In the genomic region with DNA sequence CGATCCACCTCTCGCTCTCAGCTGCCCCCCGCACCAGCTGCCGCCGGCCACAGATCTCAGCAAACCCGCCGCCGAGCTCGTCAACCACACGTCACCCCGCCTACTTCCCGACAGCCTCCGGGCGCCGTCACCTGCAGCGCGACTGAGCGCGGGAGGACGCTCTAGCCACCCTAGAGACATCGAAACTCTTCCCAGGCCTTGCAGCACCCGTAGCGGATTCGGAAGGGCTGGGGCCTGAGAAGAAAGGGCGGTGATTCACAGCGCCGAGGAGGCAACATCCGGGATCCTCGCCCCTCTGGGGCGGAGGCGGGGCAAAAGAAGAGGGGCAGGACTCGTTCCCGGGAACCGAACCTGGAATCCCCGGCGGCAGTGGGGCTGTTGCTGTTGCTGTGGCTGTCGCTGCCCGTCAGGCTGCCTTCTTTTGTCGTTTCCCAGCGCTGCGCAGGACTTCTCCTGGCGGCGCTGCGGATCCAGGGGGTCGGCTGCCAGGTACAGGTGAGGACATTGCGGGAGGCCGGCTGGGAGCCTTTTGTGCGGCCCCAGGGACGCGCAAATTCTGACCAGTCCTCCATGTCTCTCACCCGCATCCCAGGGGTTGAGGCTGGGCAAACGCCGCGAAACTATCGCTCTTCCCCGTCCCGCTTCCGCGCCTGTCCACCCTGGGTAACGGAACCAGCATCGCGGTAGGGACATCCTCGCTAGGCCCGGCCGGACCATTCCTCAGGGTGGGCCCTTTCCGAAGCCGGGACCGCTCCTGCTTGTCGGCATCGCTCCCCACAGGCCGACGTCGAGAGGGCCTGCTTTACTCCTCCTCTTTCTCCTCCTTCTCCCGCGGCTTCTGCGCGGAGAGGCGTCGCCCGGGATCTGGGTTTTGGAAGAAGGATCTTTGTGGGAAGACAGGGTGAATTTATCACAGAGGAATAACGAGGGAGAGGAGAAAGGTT, we compare ENCODE assay signal across 1 cellular context.
TF ChIP-seq lines count a peak whose summit lies in the region.

A gene (plus strand): TSS at position 331 of the 944 bp plus-strand sequence. CDS start 9,443 bp downstream, outside the sequence.
A gene with protein sequence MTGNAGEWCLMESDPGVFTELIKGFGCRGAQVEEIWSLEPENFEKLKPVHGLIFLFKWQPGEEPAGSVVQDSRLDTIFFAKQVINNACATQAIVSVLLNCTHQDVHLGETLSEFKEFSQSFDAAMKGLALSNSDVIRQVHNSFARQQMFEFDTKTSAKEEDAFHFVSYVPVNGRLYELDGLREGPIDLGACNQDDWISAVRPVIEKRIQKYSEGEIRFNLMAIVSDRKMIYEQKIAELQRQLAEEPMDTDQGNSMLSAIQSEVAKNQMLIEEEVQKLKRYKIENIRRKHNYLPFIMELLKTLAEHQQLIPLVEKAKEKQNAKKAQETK (minus strand): TSS at position 79 of the 944 bp plus-strand sequence. CDS start 100 bp downstream, outside the sequence.

TF ChIP-seq in K562, 482 proteins besides CTCF, POLR2A, EP300 and RAD21 (continued from another document and continues in another):
- TF ChIP-seq, protein P1, sequence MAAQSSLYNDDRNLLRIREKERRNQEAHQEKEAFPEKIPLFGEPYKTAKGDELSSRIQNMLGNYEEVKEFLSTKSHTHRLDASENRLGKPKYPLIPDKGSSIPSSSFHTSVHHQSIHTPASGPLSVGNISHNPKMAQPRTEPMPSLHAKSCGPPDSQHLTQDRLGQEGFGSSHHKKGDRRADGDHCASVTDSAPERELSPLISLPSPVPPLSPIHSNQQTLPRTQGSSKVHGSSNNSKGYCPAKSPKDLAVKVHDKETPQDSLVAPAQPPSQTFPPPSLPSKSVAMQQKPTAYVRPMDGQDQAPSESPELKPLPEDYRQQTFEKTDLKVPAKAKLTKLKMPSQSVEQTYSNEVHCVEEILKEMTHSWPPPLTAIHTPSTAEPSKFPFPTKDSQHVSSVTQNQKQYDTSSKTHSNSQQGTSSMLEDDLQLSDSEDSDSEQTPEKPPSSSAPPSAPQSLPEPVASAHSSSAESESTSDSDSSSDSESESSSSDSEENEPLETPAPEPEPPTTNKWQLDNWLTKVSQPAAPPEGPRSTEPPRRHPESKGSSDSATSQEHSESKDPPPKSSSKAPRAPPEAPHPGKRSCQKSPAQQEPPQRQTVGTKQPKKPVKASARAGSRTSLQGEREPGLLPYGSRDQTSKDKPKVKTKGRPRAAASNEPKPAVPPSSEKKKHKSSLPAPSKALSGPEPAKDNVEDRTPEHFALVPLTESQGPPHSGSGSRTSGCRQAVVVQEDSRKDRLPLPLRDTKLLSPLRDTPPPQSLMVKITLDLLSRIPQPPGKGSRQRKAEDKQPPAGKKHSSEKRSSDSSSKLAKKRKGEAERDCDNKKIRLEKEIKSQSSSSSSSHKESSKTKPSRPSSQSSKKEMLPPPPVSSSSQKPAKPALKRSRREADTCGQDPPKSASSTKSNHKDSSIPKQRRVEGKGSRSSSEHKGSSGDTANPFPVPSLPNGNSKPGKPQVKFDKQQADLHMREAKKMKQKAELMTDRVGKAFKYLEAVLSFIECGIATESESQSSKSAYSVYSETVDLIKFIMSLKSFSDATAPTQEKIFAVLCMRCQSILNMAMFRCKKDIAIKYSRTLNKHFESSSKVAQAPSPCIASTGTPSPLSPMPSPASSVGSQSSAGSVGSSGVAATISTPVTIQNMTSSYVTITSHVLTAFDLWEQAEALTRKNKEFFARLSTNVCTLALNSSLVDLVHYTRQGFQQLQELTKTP (IDR thresholded peaks at IDR 0.05; ENCODE audit: low read depth in 1 of 2, partially characterized antibody in 2 of 2): peak in 1 of 2 experiments; percentile 83
- TF ChIP-seq PRMT5 (CRISPR knock-in tag; IDR thresholded peaks at IDR 0.05) (no peak), ZNF583 (CRISPR knock-in tag; IDR thresholded peaks at IDR 0.05) (0 out of 2 replicates have a peak, but pooled peaks have one; percentile 37), ZFX (CRISPR knock-in tag; IDR thresholded peaks at IDR 0.05) (peak; percentile 94), CSDE1 (IDR thresholded peaks at IDR 0.05) (peak in 1 of 2 experiments; percentile 66; a peak in 1 of 4 replicates), MBD2 (IDR thresholded peaks at IDR 0.05; ENCODE audit: borderline replicate concordance, low read depth) (peak; percentile 93), SMAD1 (IDR thresholded peaks at IDR 0.05; ENCODE audit: low read depth, low read length, partially characterized antibody) (peak; percentile 71), SMAD2 (IDR thresholded peaks at IDR 0.05; ENCODE audit: low read depth, low read length) (no peak), GTF2E2 (tag; IDR thresholded peaks at IDR 0.05) (peak; percentile 87; the same call in 1 of the 2 replicates), ZNF830 (CRISPR knock-in tag; IDR thresholded peaks at IDR 0.05) (no peak), ZNF324 (CRISPR knock-in tag; IDR thresholded peaks at IDR 0.05) (no peak), RAD51 (IDR thresholded peaks at IDR 0.05; ENCODE audit: borderline replicate concordance, low read depth) (peak; percentile 57; the same call in 1 of the 2 replicates), ZFP36 (IDR thresholded peaks at IDR 0.05; ENCODE audit: low read depth, low read length, partially characterized antibody) (peak; percentile 9), TGIF2 (CRISPR knock-in tag; IDR thresholded peaks at IDR 0.05) (no peak), ZC3H11A (IDR thresholded peaks at IDR 0.05; ENCODE audit: low read depth, low read length) (no peak), ZNF347 (CRISPR knock-in tag; IDR thresholded peaks at IDR 0.05; ENCODE audit: low read depth) (no peak), ZNF431 (CRISPR knock-in tag; IDR thresholded peaks at IDR 0.05) (peak; percentile 78), HDAC1 (IDR thresholded peaks at IDR 0.05) (peak in 1 of 2 experiments; percentile 83; a peak in 2 of 4 replicates), ARID2 (IDR thresholded peaks at IDR 0.05) (0 out of 2 replicates have a peak, but pooled peaks have one; percentile 40), PPARD (CRISPR knock-in tag; IDR thresholded peaks at IDR 0.05) (no peak), MTA2 (IDR thresholded peaks at IDR 0.05; ENCODE audit: low read depth) (no peak), ZFP1 (CRISPR knock-in tag; IDR thresholded peaks at IDR 0.05) (no peak), PURB (CRISPR knock-in tag; IDR thresholded peaks at IDR 0.05; ENCODE audit: low read depth) (no peak), CREB1 (IDR thresholded peaks at IDR 0.05) (peak; percentile 98), CREB1 (CRISPR knock-in tag; IDR thresholded peaks at IDR 0.05) (peak; percentile 97), GABPA (tag; conservative IDR thresholded peaks at IDR 0.05; ENCODE audit: low read depth) (peak; percentile 88), ZNF239 (CRISPR knock-in tag; IDR thresholded peaks at IDR 0.05) (peak; percentile 19; the same call in 1 of the 2 replicates), POLR3A (IDR thresholded peaks at IDR 0.05; ENCODE audit: borderline replicate concordance, extremely low read depth, insufficient read depth, insufficient read length) (no peak), HSF4 (CRISPR knock-in tag; IDR thresholded peaks at IDR 0.05; ENCODE audit: borderline replicate concordance) (no peak)
- TF ChIP-seq, protein P2, sequence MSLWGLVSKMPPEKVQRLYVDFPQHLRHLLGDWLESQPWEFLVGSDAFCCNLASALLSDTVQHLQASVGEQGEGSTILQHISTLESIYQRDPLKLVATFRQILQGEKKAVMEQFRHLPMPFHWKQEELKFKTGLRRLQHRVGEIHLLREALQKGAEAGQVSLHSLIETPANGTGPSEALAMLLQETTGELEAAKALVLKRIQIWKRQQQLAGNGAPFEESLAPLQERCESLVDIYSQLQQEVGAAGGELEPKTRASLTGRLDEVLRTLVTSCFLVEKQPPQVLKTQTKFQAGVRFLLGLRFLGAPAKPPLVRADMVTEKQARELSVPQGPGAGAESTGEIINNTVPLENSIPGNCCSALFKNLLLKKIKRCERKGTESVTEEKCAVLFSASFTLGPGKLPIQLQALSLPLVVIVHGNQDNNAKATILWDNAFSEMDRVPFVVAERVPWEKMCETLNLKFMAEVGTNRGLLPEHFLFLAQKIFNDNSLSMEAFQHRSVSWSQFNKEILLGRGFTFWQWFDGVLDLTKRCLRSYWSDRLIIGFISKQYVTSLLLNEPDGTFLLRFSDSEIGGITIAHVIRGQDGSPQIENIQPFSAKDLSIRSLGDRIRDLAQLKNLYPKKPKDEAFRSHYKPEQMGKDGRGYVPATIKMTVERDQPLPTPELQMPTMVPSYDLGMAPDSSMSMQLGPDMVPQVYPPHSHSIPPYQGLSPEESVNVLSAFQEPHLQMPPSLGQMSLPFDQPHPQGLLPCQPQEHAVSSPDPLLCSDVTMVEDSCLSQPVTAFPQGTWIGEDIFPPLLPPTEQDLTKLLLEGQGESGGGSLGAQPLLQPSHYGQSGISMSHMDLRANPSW (CRISPR knock-in tag; IDR thresholded peaks at IDR 0.05): no peak; the same call in 1 of the 2 replicates
- TF ChIP-seq, protein P3, sequence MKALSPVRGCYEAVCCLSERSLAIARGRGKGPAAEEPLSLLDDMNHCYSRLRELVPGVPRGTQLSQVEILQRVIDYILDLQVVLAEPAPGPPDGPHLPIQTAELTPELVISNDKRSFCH (CRISPR knock-in tag; IDR thresholded peaks at IDR 0.05): no peak
- TF ChIP-seq, protein P3 (tag; IDR thresholded peaks at IDR 0.05): no peak
- TF ChIP-seq, protein P4, sequence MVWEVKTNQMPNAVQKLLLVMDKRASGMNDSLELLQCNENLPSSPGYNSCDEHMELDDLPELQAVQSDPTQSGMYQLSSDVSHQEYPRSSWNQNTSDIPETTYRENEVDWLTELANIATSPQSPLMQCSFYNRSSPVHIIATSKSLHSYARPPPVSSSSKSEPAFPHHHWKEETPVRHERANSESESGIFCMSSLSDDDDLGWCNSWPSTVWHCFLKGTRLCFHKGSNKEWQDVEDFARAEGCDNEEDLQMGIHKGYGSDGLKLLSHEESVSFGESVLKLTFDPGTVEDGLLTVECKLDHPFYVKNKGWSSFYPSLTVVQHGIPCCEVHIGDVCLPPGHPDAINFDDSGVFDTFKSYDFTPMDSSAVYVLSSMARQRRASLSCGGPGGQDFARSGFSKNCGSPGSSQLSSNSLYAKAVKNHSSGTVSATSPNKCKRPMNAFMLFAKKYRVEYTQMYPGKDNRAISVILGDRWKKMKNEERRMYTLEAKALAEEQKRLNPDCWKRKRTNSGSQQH (CRISPR knock-in tag; IDR thresholded peaks at IDR 0.05): peak; percentile 88
- TF ChIP-seq, protein P5, sequence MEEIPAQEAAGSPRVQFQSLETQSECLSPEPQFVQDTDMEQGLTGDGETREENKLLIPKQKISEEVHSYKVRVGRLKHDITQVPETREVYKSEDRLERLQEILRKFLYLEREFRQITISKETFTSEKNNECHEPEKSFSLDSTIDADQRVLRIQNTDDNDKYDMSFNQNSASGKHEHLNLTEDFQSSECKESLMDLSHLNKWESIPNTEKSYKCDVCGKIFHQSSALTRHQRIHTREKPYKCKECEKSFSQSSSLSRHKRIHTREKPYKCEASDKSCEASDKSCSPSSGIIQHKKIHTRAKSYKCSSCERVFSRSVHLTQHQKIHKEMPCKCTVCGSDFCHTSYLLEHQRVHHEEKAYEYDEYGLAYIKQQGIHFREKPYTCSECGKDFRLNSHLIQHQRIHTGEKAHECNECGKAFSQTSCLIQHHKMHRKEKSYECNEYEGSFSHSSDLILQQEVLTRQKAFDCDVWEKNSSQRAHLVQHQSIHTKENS (CRISPR knock-in tag; IDR thresholded peaks at IDR 0.05): no peak
- TF ChIP-seq, protein P6, sequence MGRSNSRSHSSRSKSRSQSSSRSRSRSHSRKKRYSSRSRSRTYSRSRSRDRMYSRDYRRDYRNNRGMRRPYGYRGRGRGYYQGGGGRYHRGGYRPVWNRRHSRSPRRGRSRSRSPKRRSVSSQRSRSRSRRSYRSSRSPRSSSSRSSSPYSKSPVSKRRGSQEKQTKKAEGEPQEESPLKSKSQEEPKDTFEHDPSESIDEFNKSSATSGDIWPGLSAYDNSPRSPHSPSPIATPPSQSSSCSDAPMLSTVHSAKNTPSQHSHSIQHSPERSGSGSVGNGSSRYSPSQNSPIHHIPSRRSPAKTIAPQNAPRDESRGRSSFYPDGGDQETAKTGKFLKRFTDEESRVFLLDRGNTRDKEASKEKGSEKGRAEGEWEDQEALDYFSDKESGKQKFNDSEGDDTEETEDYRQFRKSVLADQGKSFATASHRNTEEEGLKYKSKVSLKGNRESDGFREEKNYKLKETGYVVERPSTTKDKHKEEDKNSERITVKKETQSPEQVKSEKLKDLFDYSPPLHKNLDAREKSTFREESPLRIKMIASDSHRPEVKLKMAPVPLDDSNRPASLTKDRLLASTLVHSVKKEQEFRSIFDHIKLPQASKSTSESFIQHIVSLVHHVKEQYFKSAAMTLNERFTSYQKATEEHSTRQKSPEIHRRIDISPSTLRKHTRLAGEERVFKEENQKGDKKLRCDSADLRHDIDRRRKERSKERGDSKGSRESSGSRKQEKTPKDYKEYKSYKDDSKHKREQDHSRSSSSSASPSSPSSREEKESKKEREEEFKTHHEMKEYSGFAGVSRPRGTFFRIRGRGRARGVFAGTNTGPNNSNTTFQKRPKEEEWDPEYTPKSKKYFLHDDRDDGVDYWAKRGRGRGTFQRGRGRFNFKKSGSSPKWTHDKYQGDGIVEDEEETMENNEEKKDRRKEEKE (IDR thresholded peaks at IDR 0.05; ENCODE audit: borderline replicate concordance in 1 of 2, control insufficient read depth in 1 of 2, low read depth in 2 of 2, low read length in 1 of 2): peak in 1 of 2 experiments; percentile 84; a peak in 1 of 4 replicates
- TF ChIP-seq, protein P7, sequence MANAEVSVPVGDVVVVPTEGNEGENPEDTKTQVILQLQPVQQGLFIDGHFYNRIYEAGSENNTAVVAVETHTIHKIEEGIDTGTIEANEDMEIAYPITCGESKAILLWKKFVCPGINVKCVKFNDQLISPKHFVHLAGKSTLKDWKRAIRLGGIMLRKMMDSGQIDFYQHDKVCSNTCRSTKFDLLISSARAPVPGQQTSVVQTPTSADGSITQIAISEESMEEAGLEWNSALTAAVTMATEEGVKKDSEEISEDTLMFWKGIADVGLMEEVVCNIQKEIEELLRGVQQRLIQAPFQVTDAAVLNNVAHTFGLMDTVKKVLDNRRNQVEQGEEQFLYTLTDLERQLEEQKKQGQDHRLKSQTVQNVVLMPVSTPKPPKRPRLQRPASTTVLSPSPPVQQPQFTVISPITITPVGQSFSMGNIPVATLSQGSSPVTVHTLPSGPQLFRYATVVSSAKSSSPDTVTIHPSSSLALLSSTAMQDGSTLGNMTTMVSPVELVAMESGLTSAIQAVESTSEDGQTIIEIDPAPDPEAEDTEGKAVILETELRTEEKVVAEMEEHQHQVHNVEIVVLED (CRISPR knock-in tag; IDR thresholded peaks at IDR 0.05): peak; percentile 94
- TF ChIP-seq, protein P8, sequence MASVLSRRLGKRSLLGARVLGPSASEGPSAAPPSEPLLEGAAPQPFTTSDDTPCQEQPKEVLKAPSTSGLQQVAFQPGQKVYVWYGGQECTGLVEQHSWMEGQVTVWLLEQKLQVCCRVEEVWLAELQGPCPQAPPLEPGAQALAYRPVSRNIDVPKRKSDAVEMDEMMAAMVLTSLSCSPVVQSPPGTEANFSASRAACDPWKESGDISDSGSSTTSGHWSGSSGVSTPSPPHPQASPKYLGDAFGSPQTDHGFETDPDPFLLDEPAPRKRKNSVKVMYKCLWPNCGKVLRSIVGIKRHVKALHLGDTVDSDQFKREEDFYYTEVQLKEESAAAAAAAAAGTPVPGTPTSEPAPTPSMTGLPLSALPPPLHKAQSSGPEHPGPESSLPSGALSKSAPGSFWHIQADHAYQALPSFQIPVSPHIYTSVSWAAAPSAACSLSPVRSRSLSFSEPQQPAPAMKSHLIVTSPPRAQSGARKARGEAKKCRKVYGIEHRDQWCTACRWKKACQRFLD (CRISPR knock-in tag; IDR thresholded peaks at IDR 0.05): peak; percentile 90; the same call in 1 of the 2 replicates
